Comparison of ENCODE assay signal across 23 cellular contexts in the genomic region with DNA sequence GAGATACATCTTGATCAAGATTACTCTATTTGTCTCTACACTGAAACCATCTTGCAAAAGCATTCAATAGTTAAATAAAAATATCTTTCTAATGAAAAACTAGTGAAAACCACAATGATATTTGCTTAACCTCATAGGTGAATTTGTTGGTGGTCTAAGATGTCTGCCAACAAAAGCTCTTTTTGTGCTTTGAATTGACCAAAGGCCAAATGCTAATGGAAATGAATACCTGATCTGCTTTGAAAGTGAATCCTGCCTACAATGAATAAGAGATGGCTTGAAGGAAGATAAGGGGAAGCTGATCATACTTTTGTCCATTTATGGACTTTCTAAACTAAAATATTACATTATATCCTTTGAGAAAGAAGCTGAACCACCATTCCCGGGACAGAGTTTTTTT.
"Had no signal": no experiment of that assay in that cellular context is flagged by ENCODE, and none has a peak within 500 bp of the region (broad histone marks: within the 10 kb centered on the region; RNA-seq: fewer than 3 reads in every experiment).

No MANE protein-coding gene starts in this region.

- H3K36me3 ChIP-seq: brain microvascular endothelial cell, left lung, neural progenitor cell, spleen, upper lobe of left lung had no signal

- DNase-seq: activated CD4-positive, alpha-beta memory T cell treated with anti-CD3 and anti-CD28 coated beads for 36 hours; activated CD4-positive, alpha-beta T cell treated with anti-CD3 and anti-CD28 coated beads for 48 hours; activated CD4-positive, CD25-positive, alpha-beta regulatory T cell; activated effector memory CD4-positive, alpha-beta T cell treated with Interleukin-2 at 50 U/mL for 16 hours; activated naive CD4-positive, alpha-beta T cell treated with anti-CD3 and anti-CD28 coated beads for 36 hours; activated naive CD8-positive, alpha-beta T cell treated with anti-CD3 and anti-CD28 coated beads, Interleukin-2, amount 10 ng/mL, durations not matched to agents 7 days and 5 days; activated T-cell treated with anti-CD3 and anti-CD28 coated beads, Interleukin-2, amount 50 U/mL, for 72 hours; amygdala; brain microvascular endothelial cell; caudate nucleus; effector memory CD4-positive, alpha-beta T cell; foreskin keratinocyte; kidney; left lung; naive thymus-derived CD8-positive, alpha-beta T cell; posterior cingulate gyrus; spleen; stimulated activated CD4-positive, alpha-beta T cell treated with anti-CD3 and anti-CD28 coated beads, Interleukin-4, amount 100 ng/mL, for 1 hour; stimulated activated naive CD4-positive, alpha-beta T cell treated with Interleukin-2 at 50 U/mL for 16 hours; T1000; upper lobe of left lung had no signal

- H3K27me3 Mint-ChIP-seq: activated CD4-positive, alpha-beta memory T cell treated with anti-CD3 and anti-CD28 coated beads for 36 hours; activated naive CD8-positive, alpha-beta T cell treated with anti-CD3 and anti-CD28 coated beads, Interleukin-2, amount 10 ng/mL, durations not matched to agents 7 days and 5 days; naive thymus-derived CD8-positive, alpha-beta T cell had no signal

- H3K4me1 ChIP-seq: left lung, spleen, upper lobe of left lung had no signal

- H3K27ac Mint-ChIP-seq: activated CD4-positive, alpha-beta memory T cell treated with anti-CD3 and anti-CD28 coated beads for 36 hours; activated naive CD4-positive, alpha-beta T cell treated with anti-CD3 and anti-CD28 coated beads for 36 hours; activated naive CD8-positive, alpha-beta T cell treated with anti-CD3 and anti-CD28 coated beads, Interleukin-2, amount 10 ng/mL, durations not matched to agents 7 days and 5 days; activated T-cell treated with anti-CD3 and anti-CD28 coated beads, Interleukin-2, amount 50 U/mL, for 72 hours; naive thymus-derived CD8-positive, alpha-beta T cell; neural progenitor cell; T-helper 1 cell treated with Interleukin-12 subunit alpha and Interleukin-12 subunit beta and Interleukin-4 antibody, amounts not matched to agents 30 μg/mL and 1 μg/mL, for 36 hours had no signal

- H3K9me3 Mint-ChIP-seq: activated CD4-positive, alpha-beta memory T cell treated with anti-CD3 and anti-CD28 coated beads for 36 hours; activated naive CD8-positive, alpha-beta T cell treated with anti-CD3 and anti-CD28 coated beads, Interleukin-2, amount 10 ng/mL, durations not matched to agents 7 days and 5 days; activated T-cell treated with anti-CD3 and anti-CD28 coated beads, Interleukin-2, amount 50 U/mL, for 72 hours; neural progenitor cell; T-helper 1 cell treated with Interleukin-12 subunit alpha and Interleukin-12 subunit beta and Interleukin-4 antibody, amounts not matched to agents 30 μg/mL and 1 μg/mL, for 36 hours had no signal

- H3K4me3 ChIP-seq: left lung, neural progenitor cell, spleen, upper lobe of left lung had no signal

- H2AFZ ChIP-seq: neural progenitor cell had no signal

- H3K4me1 Mint-ChIP-seq: activated naive CD8-positive, alpha-beta T cell treated with anti-CD3 and anti-CD28 coated beads, Interleukin-2, amount 10 ng/mL, durations not matched to agents 7 days and 5 days; naive thymus-derived CD8-positive, alpha-beta T cell; neural progenitor cell had no signal

- H3K36me3 Mint-ChIP-seq: activated CD4-positive, alpha-beta memory T cell treated with anti-CD3 and anti-CD28 coated beads for 36 hours; activated naive CD8-positive, alpha-beta T cell treated with anti-CD3 and anti-CD28 coated beads, Interleukin-2, amount 10 ng/mL, durations not matched to agents 7 days and 5 days; naive thymus-derived CD8-positive, alpha-beta T cell; neural progenitor cell had no signal

- H3K27ac ChIP-seq: brain microvascular endothelial cell, foreskin keratinocyte, left lung, neural progenitor cell, spleen, upper lobe of left lung had no signal

- H3K4me3 Mint-ChIP-seq: activated CD4-positive, alpha-beta memory T cell treated with anti-CD3 and anti-CD28 coated beads for 36 hours; activated naive CD4-positive, alpha-beta T cell treated with anti-CD3 and anti-CD28 coated beads for 36 hours; activated naive CD8-positive, alpha-beta T cell treated with anti-CD3 and anti-CD28 coated beads, Interleukin-2, amount 10 ng/mL, durations not matched to agents 7 days and 5 days; activated T-cell treated with anti-CD3 and anti-CD28 coated beads, Interleukin-2, amount 50 U/mL, for 72 hours; naive thymus-derived CD8-positive, alpha-beta T cell; neural progenitor cell; T-helper 1 cell treated with Interleukin-12 subunit alpha and Interleukin-12 subunit beta and Interleukin-4 antibody, amounts not matched to agents 30 μg/mL and 1 μg/mL, for 36 hours had no signal

- H3K9me3 ChIP-seq: left lung, spleen, upper lobe of left lung had no signal

- H3K4me2 ChIP-seq: neural progenitor cell had no signal

- H3K9ac ChIP-seq: neural progenitor cell had no signal

- ATAC-seq: activated T-cell treated with anti-CD3 and anti-CD28 coated beads, Interleukin-2, amount 50 U/mL, for 72 hours; foreskin keratinocyte; left lung; naive thymus-derived CD8-positive, alpha-beta T cell had no signal

- H3K27me3 ChIP-seq: brain microvascular endothelial cell, foreskin keratinocyte, left lung, neural progenitor cell, spleen, upper lobe of left lung had no signal
